Comparison of ENCODE assay signal across 13 cellular contexts in the genomic region with DNA sequence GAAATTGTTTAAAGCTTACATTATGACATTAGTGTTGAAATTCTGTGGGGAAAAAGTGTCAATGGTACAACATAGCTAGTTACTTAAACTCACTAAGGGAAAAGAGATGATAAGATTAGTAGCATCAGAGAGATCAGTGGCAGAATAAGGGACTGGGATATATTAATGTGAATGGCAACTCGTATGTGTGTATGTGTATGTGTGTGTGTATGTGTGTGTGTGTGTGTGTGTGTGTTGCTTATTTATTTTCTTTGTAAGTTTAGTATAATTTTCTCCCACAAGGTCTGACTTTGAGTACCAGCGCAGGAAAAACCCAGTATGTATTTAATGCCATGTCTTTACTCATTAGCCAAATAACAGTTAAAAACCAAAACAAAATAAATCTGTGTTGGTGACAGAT.
DNase-seq lines count a peak whose midpoint lies in the region; ATAC-seq, FAIRE-seq and TF ChIP-seq lines count a peak whose summit lies in the region.
"Had no signal": no experiment of that assay in that cellular context is flagged by ENCODE, and none has a peak within 500 bp of the region (broad histone marks: within the 10 kb centered on the region; RNA-seq: fewer than 3 reads in every experiment).

No MANE protein-coding gene starts in this region.

- H3K9ac ChIP-seq in Loucy (ENCODE audit: low read depth, low read length, poor library complexity, severe bottlenecking): peak overlapping the region; percentile 61

- in situ Hi-C loops in brain microvascular endothelial cell (cut with HindIII; ENCODE audit: low pct_ligation_motif_present, low sequenced_read_pairs): no loop called here

- H3K4me2 ChIP-seq in Loucy (ENCODE audit: low read depth, low read length, poor library complexity, severe bottlenecking): peak overlapping the region; percentile 75

- TF ChIP-seq EP300 in suprapubic skin (IDR thresholded peaks at IDR 0.05): no peak

- peaks cover 14% of the 10 kb centered on the region; the same call in 1 of the 2 replicates for H3K79me2 ChIP-seq in Loucy (ENCODE audit: insufficient read depth, low read length)

- ATAC-seq in left lung: no peak
- ATAC-seq in GM21786 (IDR thresholded peaks at IDR 0.05; ENCODE audit: unreplicated experiment): no peak

- H3K27ac ChIP-seq in brain microvascular endothelial cell: no peak overlapping the region
- peak overlapping the region in 1 of 2 donors; percentile 88 for H3K27ac ChIP-seq in left lung
- no peak overlapping the region for H3K27ac ChIP-seq in suprapubic skin

- no peak for TF ChIP-seq CTCF in Loucy (conservative IDR thresholded peaks at IDR 0.05; ENCODE audit: low read length)
- TF ChIP-seq CTCF in brain microvascular endothelial cell (IDR thresholded peaks at IDR 0.05; ENCODE audit: low read depth, low read length, missing control alignments): no peak
- no peak for TF ChIP-seq CTCF in left lung (IDR thresholded peaks at IDR 0.05)
- no peak for TF ChIP-seq CTCF in suprapubic skin (IDR thresholded peaks at IDR 0.05)

- TF ChIP-seq POLR2A in suprapubic skin (IDR thresholded peaks at IDR 0.05): no peak
- TF ChIP-seq POLR2A in GM12891 (IDR thresholded peaks at IDR 0.05; ENCODE audit: low read depth, low read length): no peak

- H3K36me3 ChIP-seq in Loucy (ENCODE audit: insufficient read depth, low read length): no peaks in the 10 kb centered on the region
- H3K36me3 ChIP-seq in brain microvascular endothelial cell (replicated peaks): no peaks in the 10 kb centered on the region
- H3K36me3 ChIP-seq in left lung: no peaks in the 10 kb centered on the region
- peaks cover 4% of the 10 kb centered on the region for H3K36me3 ChIP-seq in suprapubic skin

- H2AFZ ChIP-seq in Loucy (ENCODE audit: low read length): no peak overlapping the region

- H3K4me1 ChIP-seq in Loucy (ENCODE audit: insufficient read depth, low read length, poor library complexity, severe bottlenecking): peaks cover 69% of the 10 kb centered on the region
- H3K4me1 ChIP-seq in left lung: peaks cover 0 to 20% of the 10 kb centered on the region in 2 donors
- peaks cover 42% of the 10 kb centered on the region for H3K4me1 ChIP-seq in suprapubic skin

- FAIRE-seq in GM12891 (lab: Jason Lieb, UNC): no peak

- intact Hi-C loops in left lung (cut with DNase I): no loop called here

- H3K9me2 ChIP-seq in Loucy (replicated peaks; ENCODE audit: low read depth, low read length): no peaks in the 10 kb centered on the region

- 62% methylated on average over 2 of the region's 2 CpGs for WGBS in suprapubic skin

- no peaks in the 10 kb centered on the region for H4K20me1 ChIP-seq in Loucy (ENCODE audit: insufficient read depth, low read length, poor library complexity, severe bottlenecking)

- no peaks in the 10 kb centered on the region for H3K9me3 ChIP-seq in Loucy (ENCODE audit: insufficient read depth, low read depth, low read length)
- no peaks in the 10 kb centered on the region for H3K9me3 ChIP-seq in left lung
- no peaks in the 10 kb centered on the region for H3K9me3 ChIP-seq in suprapubic skin

- H3K27me3 ChIP-seq in Loucy (ENCODE audit: insufficient read depth, low read length, poor library complexity, severe bottlenecking) (no peaks in the 10 kb centered on the region), brain microvascular endothelial cell (replicated peaks) (no peaks in the 10 kb centered on the region), left lung (no peaks in the 10 kb centered on the region), suprapubic skin (no peaks in the 10 kb centered on the region)

- H3F3A ChIP-seq in Loucy (ENCODE audit: low read depth): peaks cover under 1% of the 10 kb centered on the region; the same call in 1 of the 2 replicates

- DNase-seq in brain microvascular endothelial cell (no peak), left lung (no peak), suprapubic skin (ENCODE audit: low spot score in 2 of 2) (no peak), GM12891 (ENCODE audit: insufficient read length, low spot score) (no peak), NCI-H82 treated with DMSO at 0.1 percent for 48 hours (lab: John Stamatoyannopoulos, UW; ENCODE audit: unreplicated experiment) (no peak)
- DNase-seq in stimulated activated CD4-positive, alpha-beta T cell treated with anti-CD3 and anti-CD28 coated beads, Interleukin-4, amount 100 ng/mL, for 1 hour: no peak
- DNase-seq: activated CD4-positive, alpha-beta T cell treated with anti-CD3 and anti-CD28 coated beads, Interleukin-2, amount 50 U/mL, for 48 hours; CD8-positive, alpha-beta memory T cell; glutamatergic neuron; Kasumi-1 had no signal

- H3K4me3 ChIP-seq in Loucy (ENCODE audit: low read length, poor library complexity, severe bottlenecking) (peak overlapping the region; percentile 70), brain microvascular endothelial cell (ENCODE audit: low read depth, low read length) (peak overlapping the region; percentile 61), left lung (peak overlapping the region; percentile 10 to 30), suprapubic skin (peak overlapping the region; percentile 5)
- H3K4me3 ChIP-seq: lung had no signal

TF ChIP-seq in GM12891, 5 proteins besides CTCF, POLR2A, EP300 and RAD21:
- no peak for TF ChIP-seq POU2F2 (IDR thresholded peaks at IDR 0.05; ENCODE audit: low read depth, low read length)
- no peak for TF ChIP-seq SPI1 (IDR thresholded peaks at IDR 0.05; ENCODE audit: low read depth, low read length)
- no peak for TF ChIP-seq PAX5 (IDR thresholded peaks at IDR 0.05; ENCODE audit: insufficient read depth, low read length, severe bottlenecking)
- TF ChIP-seq TAF1 (IDR thresholded peaks at IDR 0.05; ENCODE audit: low read depth, low read length): no peak
- no peak for TF ChIP-seq POLR2AphosphoS5 (IDR thresholded peaks at IDR 0.05; ENCODE audit: low read depth, low read length)

Comparison
In these comparisons a context has a peak if more than half of its experiments do, and no peak if none do; other contexts are left out.
1. H3K4me3 ChIP-seq: peak in every context shown above with its lines; median percentile 70 in Loucy; 61 in brain microvascular endothelial cell; 20 in left lung; 5 in suprapubic skin.